ENCODE assay signal across 8 cellular contexts in the genomic region with DNA sequence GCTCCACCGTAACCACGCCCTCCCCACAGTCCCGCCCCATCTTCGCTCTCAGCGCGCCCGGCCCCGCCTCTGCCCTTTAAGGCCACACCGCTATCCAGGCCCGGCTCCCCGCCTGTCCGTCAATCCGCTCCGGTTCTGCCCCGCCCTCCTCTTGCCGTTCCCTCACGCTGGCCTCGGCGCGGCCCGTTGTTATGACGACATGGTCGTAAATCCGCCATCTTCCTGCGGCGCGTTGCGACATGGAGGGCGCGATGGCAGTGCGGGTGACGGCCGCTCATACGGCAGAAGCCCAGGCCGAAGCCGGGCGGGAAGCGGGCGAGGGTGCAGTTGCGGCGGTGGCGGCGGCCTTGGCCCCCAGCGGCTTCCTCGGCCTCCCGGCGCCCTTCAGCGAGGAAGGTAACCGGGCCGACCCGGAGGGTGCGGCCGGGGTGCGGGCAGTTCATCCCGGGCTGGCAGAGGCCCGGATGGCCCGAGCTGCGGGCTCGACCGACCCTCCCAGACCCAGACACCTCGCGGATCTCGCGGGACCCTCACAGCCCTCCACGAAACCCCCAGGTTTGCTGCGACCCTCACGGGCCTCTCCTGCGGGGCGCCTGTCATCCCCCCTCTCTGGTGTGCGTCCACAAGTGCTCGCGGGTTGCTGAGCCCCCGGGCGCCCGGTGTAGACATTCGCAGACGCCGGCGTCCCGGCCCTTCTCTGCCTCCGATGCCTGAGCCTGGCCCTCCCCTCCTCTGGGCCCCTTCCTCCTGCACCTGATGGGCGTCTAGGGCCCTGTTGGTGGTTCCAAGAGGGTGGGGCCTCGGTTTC. TPM values are rescaled to one million over a fixed set of nuclear protein-coding genes. Genes with fewer than 3 reads are reported as not detected.
A peak's percentile ranks its signal among the peaks of the same experiment; 100 is the strongest.
DNase-seq lines count a peak whose midpoint lies in the region; TF ChIP-seq lines count a peak whose summit lies in the region.

A gene with protein sequence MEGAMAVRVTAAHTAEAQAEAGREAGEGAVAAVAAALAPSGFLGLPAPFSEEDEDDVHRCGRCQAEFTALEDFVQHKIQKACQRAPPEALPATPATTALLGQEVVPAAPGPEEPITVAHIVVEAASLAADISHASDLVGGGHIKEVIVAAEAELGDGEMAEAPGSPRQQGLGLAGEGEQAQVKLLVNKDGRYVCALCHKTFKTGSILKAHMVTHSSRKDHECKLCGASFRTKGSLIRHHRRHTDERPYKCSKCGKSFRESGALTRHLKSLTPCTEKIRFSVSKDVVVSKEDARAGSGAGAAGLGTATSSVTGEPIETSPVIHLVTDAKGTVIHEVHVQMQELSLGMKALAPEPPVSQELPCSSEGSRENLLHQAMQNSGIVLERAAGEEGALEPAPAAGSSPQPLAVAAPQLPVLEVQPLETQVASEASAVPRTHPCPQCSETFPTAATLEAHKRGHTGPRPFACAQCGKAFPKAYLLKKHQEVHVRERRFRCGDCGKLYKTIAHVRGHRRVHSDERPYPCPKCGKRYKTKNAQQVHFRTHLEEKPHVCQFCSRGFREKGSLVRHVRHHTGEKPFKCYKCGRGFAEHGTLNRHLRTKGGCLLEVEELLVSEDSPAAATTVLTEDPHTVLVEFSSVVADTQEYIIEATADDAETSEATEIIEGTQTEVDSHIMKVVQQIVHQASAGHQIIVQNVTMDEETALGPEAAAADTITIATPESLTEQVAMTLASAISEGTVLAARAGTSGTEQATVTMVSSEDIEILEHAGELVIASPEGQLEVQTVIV (plus strand): TSS at position 217 of the 808 bp plus-strand sequence. CDS start 23 bp downstream, at position 240.

- H4K20me1 ChIP-seq in MM.1S (ENCODE audit: insufficient read depth, low read length): no peaks in the 10 kb centered on the region

- peak within 1 kb of the TSS; percentile 95 for H2AFZ ChIP-seq in MM.1S (ENCODE audit: low read length)

- H3F3A ChIP-seq in MM.1S (ENCODE audit: insufficient read depth, low read length): 0 out of 2 replicates have a peak, but pooled peaks cover 3% of the 10 kb centered on the region

- no peaks in the 10 kb centered on the region for H3K36me3 ChIP-seq in ES-I3 (ENCODE audit: insufficient read depth, low read length)
- H3K36me3 ChIP-seq in HAP-1 (replicated peaks): peaks cover 18% of the 10 kb centered on the region
- H3K36me3 ChIP-seq in MM.1S (replicated peaks; ENCODE audit: insufficient read depth, low read length): no peaks in the 10 kb centered on the region
- peaks cover 5% of the 10 kb centered on the region in 2 donors for H3K36me3 ChIP-seq in stomach smooth muscle (ENCODE audit: control insufficient read depth in 2 of 2, insufficient read depth in 2 of 2, low read length in 2 of 2)

- peak within 1 kb of the TSS; percentile 90 for H3K4me3 Mint-ChIP-seq in neural crest cell

- H3K27ac Mint-ChIP-seq in neural crest cell (ENCODE audit: unreplicated experiment): peak within 1 kb of the TSS; percentile 35

- TF ChIP-seq CTCF in MM.1S (IDR thresholded peaks at IDR 0.05; ENCODE audit: low read length) (no peak), fibroblast of villous mesenchyme (IDR thresholded peaks at IDR 0.05; ENCODE audit: insufficient read depth, low read depth, low read length) (no peak), neural crest cell (conservative IDR thresholded peaks at IDR 0.05) (no peak)

- in situ Hi-C loops in HAP-1 (cut with MboI; ENCODE audit: low sequenced_read_pairs): no loop called here

- peak; percentile 100 for DNase-seq in HAP-1 (ENCODE audit: low spot score in 2 of 2)
- DNase-seq in MM.1S: peak; percentile 100
- DNase-seq in SIG-M5 treated with dmso at 0.1 percent for 504 hours (lab: John Stamatoyannopoulos, UW; ENCODE audit: unreplicated experiment): peak; percentile 99
- DNase-seq in activated gamma-delta T cell treated with Interleukin-2 at 50 U/mL for 16 hours: peak; percentile 99
- DNase-seq in fibroblast of villous mesenchyme (ENCODE audit: low read depth): peak; percentile 100
- DNase-seq in neural crest cell (ENCODE audit: low read depth, low spot score): peak; percentile 99

- H3K4me1 Mint-ChIP-seq in neural crest cell: peaks cover 15% of the 10 kb centered on the region

- H3K27ac ChIP-seq in MM.1S (ENCODE audit: low read length) (peak within 1 kb of the TSS; percentile 43; the same call in 1 of the 2 replicates), stomach smooth muscle (ENCODE audit: low read length) (peak within 1 kb of the TSS; percentile 55)

- H3K4me2 ChIP-seq in MM.1S (ENCODE audit: low read depth, low read length): peak within 1 kb of the TSS; percentile 96

- no peaks in the 10 kb centered on the region for H3K36me3 Mint-ChIP-seq in neural crest cell (ENCODE audit: low read depth)

- H3K27me3 ChIP-seq in HAP-1 (ENCODE audit: low read depth) (no peaks in the 10 kb centered on the region), MM.1S (replicated peaks; ENCODE audit: insufficient read depth, low read length) (no peaks in the 10 kb centered on the region), stomach smooth muscle (ENCODE audit: control insufficient read depth in 1 of 2, insufficient read depth in 2 of 2, low read length in 2 of 2) (no peaks in the 10 kb centered on the region)

- no peaks in the 10 kb centered on the region for H3K27me3 Mint-ChIP-seq in neural crest cell (ENCODE audit: low read depth)

- peak within 1 kb of the TSS; percentile 93 for H3K9ac ChIP-seq in ES-I3 (ENCODE audit: low read depth, low read length)
- peak within 1 kb of the TSS; percentile 95 for H3K9ac ChIP-seq in MM.1S (ENCODE audit: low read length)
- peak within 1 kb of the TSS; percentile 83 to 87 for H3K9ac ChIP-seq in stomach smooth muscle (ENCODE audit: low read length in 2 of 2)

- H3K4me3 ChIP-seq in HAP-1 (peak within 1 kb of the TSS; percentile 85), MM.1S (ENCODE audit: low read length) (peak within 1 kb of the TSS; percentile 98), fibroblast of villous mesenchyme (ENCODE audit: low read depth, low read length) (peak within 1 kb of the TSS; percentile 79), stomach smooth muscle (ENCODE audit: low read length in 2 of 2) (peak within 1 kb of the TSS; percentile 85 to 88)

- H3K9me3 ChIP-seq in ES-I3 (ENCODE audit: control insufficient read depth, insufficient read depth, low read length): no peaks in the 10 kb centered on the region
- no peaks in the 10 kb centered on the region for H3K9me3 ChIP-seq in HAP-1
- no peaks in the 10 kb centered on the region for H3K9me3 ChIP-seq in MM.1S (replicated peaks; ENCODE audit: insufficient read depth, low read length)
- no peaks in the 10 kb centered on the region for H3K9me3 ChIP-seq in stomach smooth muscle (ENCODE audit: control insufficient read depth in 2 of 2, low read length in 2 of 2)

- H3K9me2 ChIP-seq in MM.1S (replicated peaks; ENCODE audit: insufficient read depth, low read length): no peaks in the 10 kb centered on the region

- peaks cover 46% of the 10 kb centered on the region for H3K79me2 ChIP-seq in MM.1S (ENCODE audit: low read length)

- no peaks in the 10 kb centered on the region for H3K9me3 Mint-ChIP-seq in neural crest cell

- no peaks in the 10 kb centered on the region for H3K4me1 ChIP-seq in ES-I3 (ENCODE audit: insufficient read depth, low read length)
- H3K4me1 ChIP-seq in HAP-1: peaks cover 12% of the 10 kb centered on the region
- H3K4me1 ChIP-seq in MM.1S (ENCODE audit: low read length): no peaks in the 10 kb centered on the region
- H3K4me1 ChIP-seq in stomach smooth muscle (ENCODE audit: control insufficient read depth, insufficient read depth, low read length): peaks cover 23% of the 10 kb centered on the region

RNA-seq across cellular contexts. Expression of the gene that starts here (rescaled TPM):
- 25.9 and 32.5 TPM in 2 replicates for total RNA-seq in fibroblast of villous mesenchyme
- 37.5 and 38.9 TPM in 2 replicates for total RNA-seq in neural crest cell

Comparison
In these comparisons a context has a peak if more than half of its experiments do, and no peak if none do; other contexts are left out.
1. Peak in every context shown above with its lines: DNase-seq, H3K4me3 ChIP-seq and H3K27ac ChIP-seq.